8 cellular contexts compared by ENCODE assay signal in genomic region chr19:41351339-41352245, GRCh38. TPM values are rescaled to one million over a fixed set of nuclear protein-coding genes. Genes with fewer than 3 reads are reported as not detected.
DNase-seq lines count a peak whose midpoint lies in the region; ATAC-seq and TF ChIP-seq lines count a peak whose summit lies in the region.

No MANE protein-coding gene starts in this region.

- H3K9me3 Mint-ChIP-seq in CD4-positive, alpha-beta memory T cell, result peaks cover 0 to 6% (median 0%) of the 10 kb centered on the region in 8 donors
- H3K9me3 Mint-ChIP-seq in activated CD4-positive, alpha-beta T cell treated with anti-CD3 and anti-CD28 coated beads, Interleukin-2, amount 10 ng/mL, durations not matched to agents 7 days and 5 days, result peaks cover 3% of the 10 kb centered on the region

- H3K4me1 ChIP-seq in CD4-positive, alpha-beta memory T cell (ENCODE audit: insufficient read depth, low read length), result peaks cover 68% of the 10 kb centered on the region

- H3K9me3 ChIP-seq in CD4-positive, alpha-beta memory T cell (ENCODE audit: control insufficient read depth in 1 of 2, low read length in 2 of 2), result no peaks in the 10 kb centered on the region

- TF ChIP-seq CTCF in dorsolateral prefrontal cortex (IDR thresholded peaks at IDR 0.05 in 54 of 56, conservative IDR thresholded peaks at IDR 0.05 in 2 of 56; ENCODE audit: low read depth in 1 of 56, partially characterized antibody in 56 of 56), result no peak

- H3K27ac ChIP-seq in CD4-positive, alpha-beta memory T cell (ENCODE audit: low read depth, low read length), result peak overlapping the region; percentile 91
- peak overlapping the region in 9 of 59 donors; percentile 5 to 82 (median 27) for H3K27ac ChIP-seq in dorsolateral prefrontal cortex

- CTCF ChIA-PET in CD4-positive, alpha-beta memory T cell (lab: Charles Lee; ENCODE audit: partially characterized antibody), result interaction anchor here (0.5 to 3.1 kb wide), 21 partner anchors 10 to 149 kb away, joined by 3 to 48 read pairs (median 5); partner anchors contain the start of genes B9D2 and CCDC97
- CTCF ChIA-PET in activated CD4-positive, alpha-beta T cell treated with anti-CD3 and anti-CD28 coated beads, Interleukin-2, amount 10 ng/mL, durations not matched to agents 7 days and 5 days (lab: Charles Lee), result interaction anchor here (0.5 to 3.2 kb wide), 20 partner anchors 9 to 746 kb away, joined by 3 to 31 read pairs (median 4); partner anchors contain the start of gene B9D2

- ATAC-seq in GM19468 (IDR thresholded peaks at IDR 0.05; ENCODE audit: extremely low read depth, unreplicated experiment) (peak; percentile 16), GM21367 (IDR thresholded peaks at IDR 0.05; ENCODE audit: unreplicated experiment) (no peak)

- POLR2A ChIA-PET in CD4-positive, alpha-beta memory T cell (lab: Charles Lee; ENCODE audit: partially characterized antibody), result interaction anchor here (0.6 to 13.8 kb wide), 29 partner anchors 9 to 746 kb away, joined by 3 to 273 read pairs (median 6); partner anchors contain the start of genes ACTMAP, B9D2, CCDC97 and DMAC2
- POLR2A ChIA-PET in activated CD4-positive, alpha-beta T cell treated with anti-CD3 and anti-CD28 coated beads, Interleukin-2, amount 10 ng/mL, durations not matched to agents 7 days and 5 days (lab: Charles Lee), result interaction anchor here (0.7 to 1.1 kb wide), 2 partner anchors 29 to 91 kb away, joined by 3 read pairs; no protein-coding TSS in a partner anchor

- H3K27ac Mint-ChIP-seq in CD4-positive, alpha-beta memory T cell, result peak overlapping the region; percentile 89 to 99 (median 98)
- peak overlapping the region; percentile 90 for H3K27ac Mint-ChIP-seq in activated CD4-positive, alpha-beta T cell treated with anti-CD3 and anti-CD28 coated beads, Interleukin-2, amount 10 ng/mL, durations not matched to agents 7 days and 5 days

- peaks cover 10 to 48% of the 10 kb centered on the region in 2 donors for H3K36me3 Mint-ChIP-seq in CD4-positive, alpha-beta memory T cell
- peaks cover 48% of the 10 kb centered on the region for H3K36me3 Mint-ChIP-seq in activated CD4-positive, alpha-beta T cell treated with anti-CD3 and anti-CD28 coated beads, Interleukin-2, amount 10 ng/mL, durations not matched to agents 7 days and 5 days (ENCODE audit: low read depth)

- H3K36me3 ChIP-seq in CD4-positive, alpha-beta memory T cell (ENCODE audit: insufficient read depth, low read length), result peaks cover 12% of the 10 kb centered on the region

- no peaks in the 10 kb centered on the region for H3K27me3 ChIP-seq in CD4-positive, alpha-beta memory T cell (ENCODE audit: insufficient read depth, low read length)
- peaks cover 0 to 41% (median 16%) of the 10 kb centered on the region in 45 donors for H3K27me3 ChIP-seq in dorsolateral prefrontal cortex

- H3K4me1 Mint-ChIP-seq in CD4-positive, alpha-beta memory T cell, result peaks cover 37 to 63% (median 49%) of the 10 kb centered on the region in 4 donors
- H3K4me1 Mint-ChIP-seq in activated CD4-positive, alpha-beta T cell treated with anti-CD3 and anti-CD28 coated beads, Interleukin-2, amount 10 ng/mL, durations not matched to agents 7 days and 5 days, result peaks cover 54% of the 10 kb centered on the region

- intact Hi-C loops in CD4-positive, alpha-beta memory T cell (cut with micrococcal nuclease), result loop anchor here (1.0 to 5.0 kb wide), 6 partner anchors 11 to 201 kb away; partner anchors contain the start of genes B9D2 and CCDC97
- intact Hi-C loops in dorsolateral prefrontal cortex (cut with DNase I), result no loop called here

- H3K4me3 ChIP-seq in CD4-positive, alpha-beta memory T cell (ENCODE audit: low read length in 2 of 2), result peak overlapping the region; percentile 68 to 88
- H3K4me3 ChIP-seq in dorsolateral prefrontal cortex, result peak overlapping the region; percentile 33 to 75 (median 61)

- no peaks in the 10 kb centered on the region for H3K27me3 Mint-ChIP-seq in CD4-positive, alpha-beta memory T cell
- no peaks in the 10 kb centered on the region for H3K27me3 Mint-ChIP-seq in activated CD4-positive, alpha-beta T cell treated with anti-CD3 and anti-CD28 coated beads, Interleukin-2, amount 10 ng/mL, durations not matched to agents 7 days and 5 days

- peak; percentile 87 to 95 (median 90) for DNase-seq in CD4-positive, alpha-beta memory T cell
- peak; percentile 71 to 78 for DNase-seq in Kasumi-1 (lab: John Stamatoyannopoulos, UW)
- DNase-seq in activated CD4-positive, alpha-beta T cell treated with anti-CD3 and anti-CD28 coated beads, Interleukin-2, amount 10 ng/mL, durations not matched to agents 7 days and 5 days, result peak; percentile 87
- peak in 5 of 10 donors; percentile 33 to 55 (median 44) for DNase-seq in dorsolateral prefrontal cortex
- peak; percentile 47 to 82 for DNase-seq in lung microvascular endothelial cell (ENCODE audit: low read depth in 2 of 2)
- DNase-seq in stimulated activated CD8-positive, alpha-beta memory T cell treated with anti-CD3 and anti-CD28 coated beads, Interleukin-12 subunit alpha, Interleukin-12 subunit beta, amount 100 ng/mL, for 24 hours (ENCODE audit: extremely low read depth), result peak; percentile 64

- peak overlapping the region; percentile 84 to 100 (median 99) for H3K4me3 Mint-ChIP-seq in CD4-positive, alpha-beta memory T cell
- H3K4me3 Mint-ChIP-seq in activated CD4-positive, alpha-beta T cell treated with anti-CD3 and anti-CD28 coated beads, Interleukin-2, amount 10 ng/mL, durations not matched to agents 7 days and 5 days, result peak overlapping the region; percentile 99

RNA-seq across cellular contexts. Expression of gene TGFB1, which starts 2.1 kb away (rescaled TPM):
- total RNA-seq in CD4-positive, alpha-beta memory T cell, result 100 to 1,000 TPM; 136 to 143 TPM
- polyA plus RNA-seq in CD4-positive, alpha-beta memory T cell, result 10 to 100 TPM; 28.1 to 83.7 TPM
- total RNA-seq in activated CD4-positive, alpha-beta T cell treated with anti-CD3 and anti-CD28 coated beads, Interleukin-2, amount 10 ng/mL, durations not matched to agents 7 days and 5 days, result 100 to 1,000 TPM; 194 TPM
- total RNA-seq in dorsolateral prefrontal cortex (10 to 100 TPM in 104 of 120 experiments, 1 to 10 TPM in 16; 4.3 to 34.6 (median 13.8) TPM), lung microvascular endothelial cell (17.4 and 19.6 TPM in 2 replicates)

RNA-seq across cellular contexts. Expression of gene B9D2, which starts 12.4 kb away (rescaled TPM):
- 10 to 100 TPM; 11.6 to 15.2 TPM for total RNA-seq in CD4-positive, alpha-beta memory T cell
- 10 to 100 TPM; 12.9 to 22.4 TPM for polyA plus RNA-seq in CD4-positive, alpha-beta memory T cell
- total RNA-seq in activated CD4-positive, alpha-beta T cell treated with anti-CD3 and anti-CD28 coated beads, Interleukin-2, amount 10 ng/mL, durations not matched to agents 7 days and 5 days, result 10 to 100 TPM; 11.6 to 11.7 TPM
- total RNA-seq in dorsolateral prefrontal cortex (10 to 100 TPM in 4 of 120 experiments, 1 to 10 TPM in 116; 3.0 to 12.9 (median 6.6) TPM), lung microvascular endothelial cell (6.3 and 6.9 TPM in 2 replicates)

RNA-seq across cellular contexts. Expression of gene TMEM91, which starts 24.7 kb away (rescaled TPM):
- 10 to 100 TPM; 14.3 to 16.1 TPM for total RNA-seq in CD4-positive, alpha-beta memory T cell
- polyA plus RNA-seq in CD4-positive, alpha-beta memory T cell, result 1 to 10 TPM; 4.8 to 4.9 TPM
- 1 to 10 TPM; 5.4 to 5.6 TPM for total RNA-seq in activated CD4-positive, alpha-beta T cell treated with anti-CD3 and anti-CD28 coated beads, Interleukin-2, amount 10 ng/mL, durations not matched to agents 7 days and 5 days
- 10 to 100 TPM in 118 of 120 experiments, 1 to 10 TPM in 2; 8.6 to 26.9 (median 16.5) TPM for total RNA-seq in dorsolateral prefrontal cortex
- 2.2 and 3.3 TPM in 2 replicates for total RNA-seq in lung microvascular endothelial cell

RNA-seq across cellular contexts. Expression of gene CCDC97, which starts 41.6 kb away (rescaled TPM):
- total RNA-seq in CD4-positive, alpha-beta memory T cell, result 10 to 100 TPM; 56.4 to 61.4 TPM
- 10 to 100 TPM; 23.2 to 32.3 TPM for polyA plus RNA-seq in CD4-positive, alpha-beta memory T cell
- total RNA-seq in activated CD4-positive, alpha-beta T cell treated with anti-CD3 and anti-CD28 coated beads, Interleukin-2, amount 10 ng/mL, durations not matched to agents 7 days and 5 days, result 10 to 100 TPM; 50.4 to 51.7 TPM
- total RNA-seq in dorsolateral prefrontal cortex, result 10 to 100 TPM; 18.1 to 45.4 (median 26.0) TPM
- total RNA-seq in lung microvascular endothelial cell, result 4.4 and 8.7 TPM in 2 replicates

RNA-seq across cellular contexts. Expression of gene EXOSC5, which starts 45.6 kb away (rescaled TPM):
- 10 to 100 TPM; 18.2 to 23.0 TPM for total RNA-seq in CD4-positive, alpha-beta memory T cell
- polyA plus RNA-seq in CD4-positive, alpha-beta memory T cell, result 10 to 100 TPM; 46.4 to 58.6 TPM
- total RNA-seq in activated CD4-positive, alpha-beta T cell treated with anti-CD3 and anti-CD28 coated beads, Interleukin-2, amount 10 ng/mL, durations not matched to agents 7 days and 5 days, result 10 to 100 TPM; 21.1 to 26.9 TPM
- 10 to 100 TPM; 11.5 to 29.1 (median 18.2) TPM for total RNA-seq in dorsolateral prefrontal cortex
- total RNA-seq in lung microvascular endothelial cell, result 12.9 and 13.9 TPM in 2 replicates
